Comparison of ENCODE assay signal across 1 cellular context in the genomic region with DNA sequence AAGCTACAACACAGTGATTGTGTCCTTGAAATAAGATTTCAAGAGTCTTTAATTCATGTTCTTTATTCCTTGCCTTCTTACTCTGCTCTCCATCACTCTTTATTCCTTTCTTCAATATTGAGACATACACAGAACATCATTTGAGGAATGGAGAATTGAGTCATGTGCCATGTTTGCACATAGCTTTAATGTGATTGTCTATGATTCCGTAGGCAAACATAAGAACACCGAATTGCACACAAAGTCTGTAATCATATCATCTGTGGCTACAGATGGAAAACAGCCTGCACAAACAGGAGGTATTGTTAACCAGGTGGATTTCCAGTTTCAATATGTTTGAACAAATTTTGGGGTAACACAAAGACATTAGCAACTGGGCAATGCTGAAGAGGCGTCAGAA.
TF ChIP-seq lines count a peak whose summit lies in the region.

No MANE protein-coding gene starts in this region.

TF ChIP-seq in H1, 55 proteins besides CTCF, POLR2A, EP300 and RAD21 (continued from another document):
- TF ChIP-seq CHD7 (IDR thresholded peaks at IDR 0.05; ENCODE audit: insufficient replicate concordance, low read length) (no peak), SP2 (IDR thresholded peaks at IDR 0.05; ENCODE audit: low read length) (no peak), NRF1 (IDR thresholded peaks at IDR 0.05; ENCODE audit: low read depth, low read length) (no peak), EGR1 (IDR thresholded peaks at IDR 0.05; ENCODE audit: borderline replicate concordance, low read depth, low read length) (no peak), PHF8 (conservative IDR thresholded peaks at IDR 0.05; ENCODE audit: low read depth, low read length) (no peak), POLR2AphosphoS5 (IDR thresholded peaks at IDR 0.05; ENCODE audit: low read depth, low read length) (no peak)
